11 cellular contexts compared by ENCODE assay signal in genomic region chr3:48214225-48214624, GRCh38. TPM values are rescaled to one million over a fixed set of nuclear protein-coding genes. Genes with fewer than 3 reads are reported as not detected.
"Had no signal": no experiment of that assay in that cellular context is flagged by ENCODE, and none has a peak within 500 bp of the region (broad histone marks: within the 10 kb centered on the region; RNA-seq: fewer than 3 reads in every experiment).

No MANE protein-coding gene starts in this region.

- H3K36me3 ChIP-seq: HAP-1 had no signal

- H3K4me3 ChIP-seq: GM23338, HAP-1 had no signal

- ATAC-seq: GM23338, HCT116 had no signal

- H3K9ac ChIP-seq: KMS-11 had no signal

- H3K4me3 Mint-ChIP-seq: GM23338, HFFc6 had no signal

- DNase-seq: HFFc6, KBM-7 had no signal

- H3K9me3 ChIP-seq: HAP-1 had no signal

- FAIRE-seq: H1, H54, HTR-8/SVneo had no signal

- H3K27ac Mint-ChIP-seq: GM23338, HFFc6, IgD-negative memory B cell had no signal

- H3K27me3 Mint-ChIP-seq: IgD-negative memory B cell had no signal

- H2AFZ ChIP-seq: GM23338 had no signal

- H3K27ac ChIP-seq: KMS-11 had no signal

- H3K4me1 Mint-ChIP-seq: GM23338 had no signal

- H3K4me1 ChIP-seq: HAP-1 had no signal

- H3K4me2 ChIP-seq: GM23338, KMS-11 had no signal

- H3K9me3 Mint-ChIP-seq: IgD-negative memory B cell had no signal

RNA-seq across cellular contexts. Expression of gene CAMP, which starts 9.1 kb away (rescaled TPM):
- total RNA-seq: GM23338, H1, HFFc6, HT-29 had no signal
- polyA plus RNA-seq: GM23338, H1 had no signal

RNA-seq across cellular contexts. Expression of gene CDC25A, which starts 26.0 kb away (rescaled TPM):
- polyA plus RNA-seq: IgD-negative memory B cell had no signal
